ENCODE assay signal across 1 cellular context in genomic region chr5:134432677-134433359, GRCh38.
TF ChIP-seq lines count a peak whose summit lies in the region.

No MANE protein-coding gene starts in this region.

TF ChIP-seq in GM23338, 12 proteins besides CTCF, POLR2A, EP300 and RAD21 (continued from another document):
- no peak for TF ChIP-seq REST (IDR thresholded peaks at IDR 0.05; ENCODE audit: unreplicated experiment)
- no peak for TF ChIP-seq JUNB (IDR thresholded peaks at IDR 0.05; ENCODE audit: unreplicated experiment)
